In the genomic region with DNA sequence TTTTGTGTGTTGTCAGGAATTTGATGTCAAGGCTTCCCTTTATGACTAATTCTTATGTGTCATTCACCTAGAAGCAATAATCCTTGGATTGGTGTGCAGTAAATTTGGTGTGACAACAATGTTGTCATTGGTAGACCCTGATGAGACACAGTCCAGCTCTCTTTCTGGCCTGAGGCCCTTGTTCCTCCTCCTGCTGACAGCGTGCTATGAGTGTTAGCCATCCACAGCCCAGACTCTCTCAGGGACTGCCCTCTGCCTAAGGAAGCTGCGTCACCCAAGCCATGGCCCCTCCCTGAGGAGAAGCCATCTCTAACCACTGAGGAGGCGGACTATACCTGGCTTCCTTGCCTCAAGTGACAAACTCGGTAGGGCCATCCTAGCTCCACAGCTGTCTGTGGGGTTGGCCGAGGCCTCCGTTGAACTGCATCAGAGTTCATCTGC, we compare ENCODE assay signal across 1 cellular context.
TF ChIP-seq lines count a peak whose summit lies in the region.

No MANE protein-coding gene starts in this region.

TF ChIP-seq in WTC11, 78 proteins besides CTCF, POLR2A, EP300 and RAD21 (continued from another document):
- TF ChIP-seq, protein P1, sequence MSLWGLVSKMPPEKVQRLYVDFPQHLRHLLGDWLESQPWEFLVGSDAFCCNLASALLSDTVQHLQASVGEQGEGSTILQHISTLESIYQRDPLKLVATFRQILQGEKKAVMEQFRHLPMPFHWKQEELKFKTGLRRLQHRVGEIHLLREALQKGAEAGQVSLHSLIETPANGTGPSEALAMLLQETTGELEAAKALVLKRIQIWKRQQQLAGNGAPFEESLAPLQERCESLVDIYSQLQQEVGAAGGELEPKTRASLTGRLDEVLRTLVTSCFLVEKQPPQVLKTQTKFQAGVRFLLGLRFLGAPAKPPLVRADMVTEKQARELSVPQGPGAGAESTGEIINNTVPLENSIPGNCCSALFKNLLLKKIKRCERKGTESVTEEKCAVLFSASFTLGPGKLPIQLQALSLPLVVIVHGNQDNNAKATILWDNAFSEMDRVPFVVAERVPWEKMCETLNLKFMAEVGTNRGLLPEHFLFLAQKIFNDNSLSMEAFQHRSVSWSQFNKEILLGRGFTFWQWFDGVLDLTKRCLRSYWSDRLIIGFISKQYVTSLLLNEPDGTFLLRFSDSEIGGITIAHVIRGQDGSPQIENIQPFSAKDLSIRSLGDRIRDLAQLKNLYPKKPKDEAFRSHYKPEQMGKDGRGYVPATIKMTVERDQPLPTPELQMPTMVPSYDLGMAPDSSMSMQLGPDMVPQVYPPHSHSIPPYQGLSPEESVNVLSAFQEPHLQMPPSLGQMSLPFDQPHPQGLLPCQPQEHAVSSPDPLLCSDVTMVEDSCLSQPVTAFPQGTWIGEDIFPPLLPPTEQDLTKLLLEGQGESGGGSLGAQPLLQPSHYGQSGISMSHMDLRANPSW (CRISPR knock-in tag; conservative IDR thresholded peaks at IDR 0.05; ENCODE audit: low read depth) = no peak
- TF ChIP-seq SMAD3 (CRISPR knock-in tag; IDR thresholded peaks at IDR 0.05; ENCODE audit: borderline replicate concordance) (no peak), USF2 (CRISPR knock-in tag; IDR thresholded peaks at IDR 0.05) (no peak), ZNF532 (CRISPR knock-in tag; IDR thresholded peaks at IDR 0.05; ENCODE audit: borderline replicate concordance) (no peak), GABPB1 (CRISPR knock-in tag; IDR thresholded peaks at IDR 0.05) (no peak), ZNF232 (CRISPR knock-in tag; IDR thresholded peaks at IDR 0.05) (no peak), FOXJ3 (CRISPR knock-in tag; IDR thresholded peaks at IDR 0.05; ENCODE audit: borderline replicate concordance) (no peak), SOX15 (CRISPR knock-in tag; IDR thresholded peaks at IDR 0.05) (no peak), ZNF121 (CRISPR knock-in tag; IDR thresholded peaks at IDR 0.05) (no peak), ZNF423 (CRISPR knock-in tag; IDR thresholded peaks at IDR 0.05) (no peak), CREB1 (CRISPR knock-in tag; IDR thresholded peaks at IDR 0.05) (no peak)
- TF ChIP-seq, protein P2, sequence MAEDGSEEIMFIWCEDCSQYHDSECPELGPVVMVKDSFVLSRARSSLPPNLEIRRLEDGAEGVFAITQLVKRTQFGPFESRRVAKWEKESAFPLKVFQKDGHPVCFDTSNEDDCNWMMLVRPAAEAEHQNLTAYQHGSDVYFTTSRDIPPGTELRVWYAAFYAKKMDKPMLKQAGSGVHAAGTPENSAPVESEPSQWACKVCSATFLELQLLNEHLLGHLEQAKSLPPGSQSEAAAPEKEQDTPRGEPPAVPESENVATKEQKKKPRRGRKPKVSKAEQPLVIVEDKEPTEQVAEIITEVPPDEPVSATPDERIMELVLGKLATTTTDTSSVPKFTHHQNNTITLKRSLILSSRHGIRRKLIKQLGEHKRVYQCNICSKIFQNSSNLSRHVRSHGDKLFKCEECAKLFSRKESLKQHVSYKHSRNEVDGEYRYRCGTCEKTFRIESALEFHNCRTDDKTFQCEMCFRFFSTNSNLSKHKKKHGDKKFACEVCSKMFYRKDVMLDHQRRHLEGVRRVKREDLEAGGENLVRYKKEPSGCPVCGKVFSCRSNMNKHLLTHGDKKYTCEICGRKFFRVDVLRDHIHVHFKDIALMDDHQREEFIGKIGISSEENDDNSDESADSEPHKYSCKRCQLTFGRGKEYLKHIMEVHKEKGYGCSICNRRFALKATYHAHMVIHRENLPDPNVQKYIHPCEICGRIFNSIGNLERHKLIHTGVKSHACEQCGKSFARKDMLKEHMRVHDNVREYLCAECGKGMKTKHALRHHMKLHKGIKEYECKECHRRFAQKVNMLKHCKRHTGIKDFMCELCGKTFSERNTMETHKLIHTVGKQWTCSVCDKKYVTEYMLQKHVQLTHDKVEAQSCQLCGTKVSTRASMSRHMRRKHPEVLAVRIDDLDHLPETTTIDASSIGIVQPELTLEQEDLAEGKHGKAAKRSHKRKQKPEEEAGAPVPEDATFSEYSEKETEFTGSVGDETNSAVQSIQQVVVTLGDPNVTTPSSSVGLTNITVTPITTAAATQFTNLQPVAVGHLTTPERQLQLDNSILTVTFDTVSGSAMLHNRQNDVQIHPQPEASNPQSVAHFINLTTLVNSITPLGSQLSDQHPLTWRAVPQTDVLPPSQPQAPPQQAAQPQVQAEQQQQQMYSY (CRISPR knock-in tag; IDR thresholded peaks at IDR 0.05) = no peak
TF ChIP-seq in WTC11: peak in this region for 0.
